31 cellular contexts compared by ENCODE assay signal in the genomic region with DNA sequence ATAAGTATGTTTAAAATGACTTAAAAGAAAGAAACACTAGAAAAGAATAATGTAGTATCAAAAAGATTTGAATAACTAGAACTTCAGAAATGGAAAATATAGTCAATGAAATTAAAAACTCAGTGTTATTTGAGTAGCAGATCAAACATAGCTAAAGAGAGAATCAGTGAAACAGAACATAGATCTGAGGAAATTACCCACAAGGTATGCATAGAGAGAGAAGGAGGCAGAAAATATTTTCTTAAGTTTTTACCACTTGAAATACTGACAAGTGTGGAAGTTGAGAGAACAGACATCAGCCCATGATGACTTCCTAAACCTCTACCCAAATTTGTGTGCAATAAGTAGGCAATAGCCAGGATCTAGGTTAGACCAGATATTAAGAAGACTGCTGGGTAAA.
"Had no signal": no experiment of that assay in that cellular context is flagged by ENCODE, and none has a peak within 500 bp of the region (broad histone marks: within the 10 kb centered on the region; RNA-seq: fewer than 3 reads in every experiment).

No MANE protein-coding gene starts in this region.

- H3K4me2 ChIP-seq: neural progenitor cell, smooth muscle cell had no signal

- H3K27ac Mint-ChIP-seq: natural killer cell; nephron; neural progenitor cell; progenitor cell of endocrine pancreas; stimulated activated memory B cell treated with anti-CD40 and anti-IgM and Interleukin-4, amounts not matched to agents 10 μg/mL and 1 μg/mL and 100 μg/mL, for 72 hours; stimulated activated naive CD8-positive, alpha-beta T cell treated with anti-CD3 and anti-CD28 coated beads, Interleukin-15, amount 100 ng/mL, for 72 hours; type B pancreatic cell had no signal

- H3K27me3 Mint-ChIP-seq: progenitor cell of endocrine pancreas; stimulated activated memory B cell treated with anti-CD40 and anti-IgM and Interleukin-4, amounts not matched to agents 10 μg/mL and 1 μg/mL and 100 μg/mL, for 72 hours; stimulated activated naive CD8-positive, alpha-beta T cell treated with anti-CD3 and anti-CD28 coated beads, Interleukin-15, amount 100 ng/mL, for 72 hours; type B pancreatic cell had no signal

- H3K9me3 ChIP-seq: ovary, psoas muscle, suprapubic skin, testis, tibial artery, transverse colon, upper lobe of right lung, uterus had no signal

- H3K27ac ChIP-seq: neural progenitor cell, ovary, parathyroid adenoma, psoas muscle, skin epidermis, spleen, suprapubic skin, testis, tibial artery, transverse colon, upper lobe of right lung, uterus had no signal

- ATAC-seq: natural killer cell; psoas muscle; right cardiac atrium; sciatic nerve; stimulated activated memory B cell treated with anti-CD40 and anti-IgM and Interleukin-4, amounts not matched to agents 10 μg/mL and 1 μg/mL and 100 μg/mL, for 72 hours; stimulated activated naive CD8-positive, alpha-beta T cell treated with anti-CD3 and anti-CD28 coated beads, Interleukin-15, amount 100 ng/mL, for 72 hours; stimulated activated naive CD8-positive, alpha-beta T cell treated with anti-CD3 and anti-CD28 coated beads, Interleukin-15, Interleukin-2, amounts not matched to agents 100 U/mL and 50 U/mL, for 24 hours; upper lobe of right lung had no signal

- H2AFZ ChIP-seq: neural progenitor cell, parathyroid adenoma had no signal

- H3K27me3 ChIP-seq: neural progenitor cell, ovary, spleen, suprapubic skin, testis, tibial artery, transverse colon, upper lobe of right lung, uterus had no signal

- DNase-seq: natural killer cell; occipital lobe; ovary; posterior cingulate gyrus; psoas muscle; right cardiac atrium; spleen; stimulated activated CD4-positive, alpha-beta T cell treated with anti-CD3 and anti-CD28 coated beads, Interleukin-12 subunit alpha, Interleukin-12 subunit beta, amount 100 ng/mL, for 4 hours; stimulated activated CD4-positive, alpha-beta T cell treated with anti-CD3 and anti-CD28 coated beads, Interleukin-1b, Interleukin-23, amount 100 ng/mL, for 48 hours; stimulated activated CD4-positive, alpha-beta T cell treated with anti-CD3 and anti-CD28 coated beads, Interleukin-4, amount 100 ng/mL, for 1 hour; stimulated activated CD4-positive, alpha-beta T cell treated with anti-CD3 and anti-CD28 coated beads, Interleukin-4, amount 100 ng/mL, for 4 hours; stimulated activated CD8-positive, alpha-beta memory T cell treated with anti-CD3 and anti-CD28 coated beads, Interleukin-4, amount 100 ng/mL, for 48 hours; stimulated activated naive CD4-positive, alpha-beta T cell; stimulated activated naive CD8-positive, alpha-beta T cell treated with anti-CD3 and anti-CD28 coated beads, Interleukin-15, amount 100 ng/mL, for 72 hours; stimulated activated naive CD8-positive, alpha-beta T cell treated with anti-CD3 and anti-CD28 coated beads, Interleukin-15, Interleukin-2, amounts not matched to agents 100 U/mL and 50 U/mL, for 24 hours; substantia nigra; testis; tibial artery; transverse colon; upper lobe of right lung; uterus had no signal

- H3K9ac ChIP-seq: neural progenitor cell, parathyroid adenoma had no signal

- H3K4me1 ChIP-seq: neural progenitor cell, parathyroid adenoma, psoas muscle, suprapubic skin, testis, tibial artery, upper lobe of right lung, uterus had no signal

- H3K4me3 ChIP-seq: neural progenitor cell, ovary, psoas muscle, skin epidermis, smooth muscle cell, spleen, suprapubic skin, testis, tibial artery, transverse colon, upper lobe of right lung, uterus had no signal

- H3K4me3 Mint-ChIP-seq: natural killer cell; nephron; neural progenitor cell; stimulated activated memory B cell treated with anti-CD40 and anti-IgM and Interleukin-4, amounts not matched to agents 10 μg/mL and 1 μg/mL and 100 μg/mL, for 72 hours; stimulated activated naive CD8-positive, alpha-beta T cell treated with anti-CD3 and anti-CD28 coated beads, Interleukin-15, amount 100 ng/mL, for 72 hours; type B pancreatic cell had no signal

- H3K79me2 ChIP-seq: parathyroid adenoma had no signal

- H3K9me3 Mint-ChIP-seq: natural killer cell had no signal

- H3K4me1 Mint-ChIP-seq: natural killer cell; nephron; neural progenitor cell; stimulated activated memory B cell treated with anti-CD40 and anti-IgM and Interleukin-4, amounts not matched to agents 10 μg/mL and 1 μg/mL and 100 μg/mL, for 72 hours; stimulated activated naive CD8-positive, alpha-beta T cell treated with anti-CD3 and anti-CD28 coated beads, Interleukin-15, amount 100 ng/mL, for 72 hours had no signal

- H3K36me3 ChIP-seq: ovary, uterus had no signal
